Comparison of ENCODE assay signal across 1 cellular context in genomic region chr3:186946756-186947375, GRCh38.
TF ChIP-seq lines count a peak whose summit lies in the region.

No MANE protein-coding gene starts in this region.

TF ChIP-seq in GM23338, 12 proteins besides CTCF, POLR2A, EP300 and RAD21 (continued from another document):
- no peak for TF ChIP-seq ZNF462 (CRISPR knock-in tag; IDR thresholded peaks at IDR 0.05)
- no peak for TF ChIP-seq EZH2 (IDR thresholded peaks at IDR 0.05; ENCODE audit: low read depth, unreplicated experiment)
- no peak for TF ChIP-seq ZNF331 (CRISPR knock-in tag; IDR thresholded peaks at IDR 0.05; ENCODE audit: low read depth)
- no peak for TF ChIP-seq JUNB (IDR thresholded peaks at IDR 0.05; ENCODE audit: unreplicated experiment)
- no peak for TF ChIP-seq CREB1 (CRISPR knock-in tag; IDR thresholded peaks at IDR 0.05; ENCODE audit: low read depth)
